8 cellular contexts compared by ENCODE assay signal in genomic region chr14:103518416-103519042, GRCh38. TPM values are rescaled to one million over a fixed set of nuclear protein-coding genes. Genes with fewer than 3 reads are reported as not detected.
DNase-seq lines count a peak whose midpoint lies in the region; ATAC-seq and TF ChIP-seq lines count a peak whose summit lies in the region.

No MANE protein-coding gene starts in this region.

- no peak overlapping the region for H3K4me3 Mint-ChIP-seq in osteocyte (ENCODE audit: unreplicated experiment)

- ATAC-seq in HG03196 (IDR thresholded peaks at IDR 0.05; ENCODE audit: unreplicated experiment): no peak

- H3K27me3 Mint-ChIP-seq in osteocyte (ENCODE audit: unreplicated experiment): peaks cover under 1% of the 10 kb centered on the region

- TF ChIP-seq CTCF in GM12873 (IDR thresholded peaks at IDR 0.05; ENCODE audit: insufficient read depth, low read depth, low read length, missing control alignments): peak; percentile 96
- TF ChIP-seq CTCF in osteocyte (IDR thresholded peaks at IDR 0.05): peak; percentile 87

- peaks cover 22% of the 10 kb centered on the region for H3K4me1 Mint-ChIP-seq in osteocyte (ENCODE audit: unreplicated experiment)

- H3K27ac Mint-ChIP-seq in osteocyte (ENCODE audit: unreplicated experiment): no peak overlapping the region

- DNase-seq in 8988T (peak; percentile 98), NCI-H69 (lab: John Stamatoyannopoulos, UW) (peak; percentile 71), germinal center (ENCODE audit: low spot score) (peak; percentile 82), osteocyte (ENCODE audit: extremely low spot score, unreplicated experiment) (no peak), SIG-M5 (lab: John Stamatoyannopoulos, UW) (no peak)
- peak; percentile 38 for DNase-seq in activated T-helper 9 cell treated with anti-CD3 and anti-CD28 coated beads, Interleukin-2, amount 50 U/mL, for 16 hours (ENCODE audit: low read depth)

- no peaks in the 10 kb centered on the region for H3K36me3 Mint-ChIP-seq in osteocyte (ENCODE audit: unreplicated experiment)

- no peaks in the 10 kb centered on the region for H3K9me3 Mint-ChIP-seq in osteocyte (ENCODE audit: unreplicated experiment)

RNA-seq across cellular contexts. Expression of gene CKB, which starts 4.1 kb away (rescaled TPM):
- total RNA-seq in osteocyte: 25.4 and 31.4 TPM in 2 replicates

RNA-seq across cellular contexts. Expression of gene TRMT61A, which starts 10.5 kb away (rescaled TPM):
- total RNA-seq in osteocyte: 10.9 and 11.5 TPM in 2 replicates

RNA-seq across cellular contexts. Expression of gene BAG5, which starts 43.9 kb away (rescaled TPM):
- 21.9 and 22.4 TPM in 2 replicates for total RNA-seq in osteocyte

RNA-seq across cellular contexts. Expression of gene COA8, which starts 44.2 kb away (rescaled TPM):
- total RNA-seq in osteocyte: 41.0 and 42.0 TPM in 2 replicates

Comparison
In these comparisons a context has a peak if more than half of its experiments do, and no peak if none do; other contexts are left out.
1. DNase-seq: peak in 8988T (single experiment), NCI-H69 (single experiment), activated T-helper 9 cell treated with anti-CD3 and anti-CD28 coated beads, Interleukin-2, amount 50 U/mL, for 16 hours (single experiment) and germinal center (single experiment); none in osteocyte (single experiment) and SIG-M5 (single experiment).